25 cellular contexts compared by ENCODE assay signal in genomic region chr20:50628853-50629674, GRCh38.
DNase-seq lines count a peak whose midpoint lies in the region; ATAC-seq, FAIRE-seq and TF ChIP-seq lines count a peak whose summit lies in the region.
"Had no signal": no experiment of that assay in that cellular context is flagged by ENCODE, and none has a peak within 500 bp of the region (broad histone marks: within the 10 kb centered on the region; RNA-seq: fewer than 3 reads in every experiment).

No MANE protein-coding gene starts in this region.

- no TSS peak for BruUV-seq in HepG2 (replicated peaks; lab: Mats Ljungman, UMichigan)

- peak overlapping the region; percentile 40 for H3K4me2 ChIP-seq in HepG2 (ENCODE audit: low read depth, low read length)

- peaks cover 47% of the 10 kb centered on the region for H3K4me1 ChIP-seq in HepG2 (ENCODE audit: insufficient read depth, low read length)
- H3K4me1 ChIP-seq in right lobe of liver = peaks cover 0 to 8% (median 3%) of the 10 kb centered on the region in 4 donors
- H3K4me1 ChIP-seq in vagina = peaks cover 24% of the 10 kb centered on the region
- peaks cover 0 to 7% (median 0%) of the 10 kb centered on the region in 4 donors for H3K4me1 ChIP-seq in Peyer's patch

- H3K9me3 ChIP-seq in HepG2 (ENCODE audit: low read length) = no peaks in the 10 kb centered on the region
- no peaks in the 10 kb centered on the region for H3K9me3 ChIP-seq in right lobe of liver
- H3K9me3 ChIP-seq in vagina = no peaks in the 10 kb centered on the region
- no peaks in the 10 kb centered on the region for H3K9me3 ChIP-seq in Peyer's patch
- H3K9me3 ChIP-seq: ovary, SJCRH30 had no signal

- H3K27me3 ChIP-seq in HepG2 (ENCODE audit: control insufficient read depth in 1 of 2, insufficient read depth in 2 of 2, low read length in 2 of 2) (peaks cover 14 to 59% of the 10 kb centered on the region in 2 experiments), right lobe of liver (no peaks in the 10 kb centered on the region), vagina (no peaks in the 10 kb centered on the region), Peyer's patch (no peaks in the 10 kb centered on the region)
- H3K27me3 ChIP-seq: ovary had no signal

- H3K27ac ChIP-seq in HepG2 (ENCODE audit: extremely low read length, insufficient read depth, low read length) = no peak overlapping the region
- no peak overlapping the region for H3K27ac ChIP-seq in right lobe of liver
- H3K27ac ChIP-seq in vagina = peak overlapping the region; percentile 1
- H3K27ac ChIP-seq in Peyer's patch = no peak overlapping the region
- H3K27ac ChIP-seq: ovary, SJCRH30 had no signal

- 33% methylated on average over 14 of the region's 16 CpGs for WGBS in HepG2 (ENCODE audit: low lambda C conversion rate)
- WGBS in right lobe of liver (ENCODE audit: insufficient coverage, low coverage, low lambda C conversion rate, missing lambda C conversion rate) = no CpG with 5 or more reads among the region's 16 CpGs

- ATAC-seq in HepG2 (peak; percentile 10), right lobe of liver (no peak), HG03378 (IDR thresholded peaks at IDR 0.05; ENCODE audit: unreplicated experiment) (no peak)
- ATAC-seq: activated CD4-positive, CD25-positive, alpha-beta regulatory T cell treated with anti-CD3 and anti-CD28 coated beads, Interleukin-2, amount 50 U/mL, for 24 hours; activated CD8-positive, alpha-beta T cell treated with anti-CD3 and anti-CD28 coated beads for 36 hours; HCT116 had no signal

- H4K20me1 ChIP-seq in HepG2 (ENCODE audit: insufficient read depth, low read length) = no peaks in the 10 kb centered on the region

- intact Hi-C loops in HepG2 (cut with micrococcal nuclease; ENCODE audit: unreplicated experiment) = no loop called here
- intact Hi-C loops in right lobe of liver (cut with DNase I) = no loop called here
- intact Hi-C loops in vagina (cut with DNase I) = loop anchor here (10.0 kb wide), 1 partner anchor 86 kb away; no protein-coding TSS in a partner anchor

- H3K79me2 ChIP-seq in HepG2 (ENCODE audit: insufficient read depth, low read length) = no peaks in the 10 kb centered on the region

- in situ Hi-C loops in HepG2 (cut with HindIII; ENCODE audit: extremely low pct_ligation_motif_present, low pct_unique_long_range_greater_than_20kb) = loop anchor here (25.0 kb wide), 1 partner anchor 108 kb away; the partner anchor contains the start of gene PARD6B

- TF ChIP-seq CTCF in HepG2 (CRISPR knock-in tag; IDR thresholded peaks at IDR 0.05) = no peak
- TF ChIP-seq CTCF in right lobe of liver (IDR thresholded peaks at IDR 0.05) = no peak
- no peak for TF ChIP-seq CTCF in vagina (IDR thresholded peaks at IDR 0.05)
- TF ChIP-seq CTCF in Peyer's patch (IDR thresholded peaks at IDR 0.05) = no peak

- DNase-seq in HepG2 (ENCODE audit: low spot score) (no peak), right lobe of liver (no peak), NCI-H69 (lab: John Stamatoyannopoulos, UW) (peak; percentile 8), islet precursor cell (peak; percentile 79), vagina (ENCODE audit: extremely low spot score in 2 of 2) (no peak), NCI-H128 (lab: John Stamatoyannopoulos, UW; ENCODE audit: unreplicated experiment) (no peak), Peyer's patch (no peak)
- DNase-seq: ACHN; activated CD8-positive, alpha-beta T cell treated with anti-CD3 and anti-CD28 coated beads for 36 hours; C1 segment of cervical spinal cord; central memory CD4-positive, alpha-beta T cell; dermis blood vessel endothelial cell; kidney glomerular epithelial cell; mammary epithelial cell; NCI-H774; ovary; stimulated activated CD4-positive, alpha-beta T cell treated with anti-CD3 and anti-CD28 coated beads, Interleukin-4, amount 100 ng/mL, for 24 hours; stimulated activated naive CD4-positive, alpha-beta T cell; T-helper 1 cell had no signal

- H3K4me3 ChIP-seq in HepG2 (replicated peaks in 1 of 3; ENCODE audit: insufficient read depth in 1 of 3, low read depth in 2 of 3, low read length in 3 of 3) (peak overlapping the region in 1 of 3 experiments; percentile 28; a peak in 1 of 6 replicates), right lobe of liver (no peak overlapping the region), vagina (no peak overlapping the region), Peyer's patch (no peak overlapping the region)
- H3K4me3 ChIP-seq: ovary, SJCRH30 had no signal

- TF ChIP-seq POLR2A in HepG2 (IDR thresholded peaks at IDR 0.05; ENCODE audit: insufficient read depth in 1 of 2, low read depth in 2 of 2, low read length in 2 of 2) = no peak
- TF ChIP-seq POLR2A in right lobe of liver (IDR thresholded peaks at IDR 0.05) = no peak
- TF ChIP-seq POLR2A in vagina (IDR thresholded peaks at IDR 0.05) = no peak
- no peak for TF ChIP-seq POLR2A in Peyer's patch (IDR thresholded peaks at IDR 0.05)

- CTCF ChIA-PET in HepG2 (lab: Yijun Ruan, JAX; ENCODE audit: low intra/inter-chr PET ratio, low total read pairs) = no interaction called here

- POLR2A ChIA-PET in HepG2 (lab: Yijun Ruan, JAX) = interaction anchor here (0.6 to 0.9 kb wide), 3 partner anchors 12 to 595 kb away, joined by 3 to 4 read pairs (median 3); no protein-coding TSS in a partner anchor

- H3K36me3 ChIP-seq in HepG2 (replicated peaks in 1 of 2; ENCODE audit: control insufficient read depth in 1 of 2, insufficient read depth in 2 of 2, low read length in 2 of 2) = no peaks in the 10 kb centered on the region
- H3K36me3 ChIP-seq in right lobe of liver = no peaks in the 10 kb centered on the region
- no peaks in the 10 kb centered on the region for H3K36me3 ChIP-seq in vagina
- H3K36me3 ChIP-seq in Peyer's patch = no peaks in the 10 kb centered on the region
- H3K36me3 ChIP-seq: ovary, SJCRH30 had no signal

- H2AFZ ChIP-seq in HepG2 (ENCODE audit: low read length) = no peak overlapping the region

- TF ChIP-seq EP300 in HepG2 (IDR thresholded peaks at IDR 0.05; ENCODE audit: low read depth in 2 of 2, low read length in 2 of 2) (no peak), HepG2 (CRISPR knock-in tag; IDR thresholded peaks at IDR 0.05; ENCODE audit: borderline replicate concordance) (no peak)

- no peak for TF ChIP-seq RAD21 in HepG2 (CRISPR knock-in tag; IDR thresholded peaks at IDR 0.05)

- H3K9ac ChIP-seq in HepG2 (ENCODE audit: insufficient read depth, low read depth, low read length) = no peak overlapping the region

- no peak for FAIRE-seq in HepG2 (lab: Jason Lieb, UNC)
- FAIRE-seq: astrocyte, endothelial cell of umbilical vein had no signal

TF ChIP-seq in HepG2, 621 proteins besides CTCF, POLR2A, EP300 and RAD21 (continues in another document):
- TF ChIP-seq ZNF333 (CRISPR knock-in tag; IDR thresholded peaks at IDR 0.05; ENCODE audit: borderline replicate concordance) = no peak
- TF ChIP-seq ZNF674 (CRISPR knock-in tag; IDR thresholded peaks at IDR 0.05; ENCODE audit: low read depth) = no peak
- TF ChIP-seq, protein P1, sequence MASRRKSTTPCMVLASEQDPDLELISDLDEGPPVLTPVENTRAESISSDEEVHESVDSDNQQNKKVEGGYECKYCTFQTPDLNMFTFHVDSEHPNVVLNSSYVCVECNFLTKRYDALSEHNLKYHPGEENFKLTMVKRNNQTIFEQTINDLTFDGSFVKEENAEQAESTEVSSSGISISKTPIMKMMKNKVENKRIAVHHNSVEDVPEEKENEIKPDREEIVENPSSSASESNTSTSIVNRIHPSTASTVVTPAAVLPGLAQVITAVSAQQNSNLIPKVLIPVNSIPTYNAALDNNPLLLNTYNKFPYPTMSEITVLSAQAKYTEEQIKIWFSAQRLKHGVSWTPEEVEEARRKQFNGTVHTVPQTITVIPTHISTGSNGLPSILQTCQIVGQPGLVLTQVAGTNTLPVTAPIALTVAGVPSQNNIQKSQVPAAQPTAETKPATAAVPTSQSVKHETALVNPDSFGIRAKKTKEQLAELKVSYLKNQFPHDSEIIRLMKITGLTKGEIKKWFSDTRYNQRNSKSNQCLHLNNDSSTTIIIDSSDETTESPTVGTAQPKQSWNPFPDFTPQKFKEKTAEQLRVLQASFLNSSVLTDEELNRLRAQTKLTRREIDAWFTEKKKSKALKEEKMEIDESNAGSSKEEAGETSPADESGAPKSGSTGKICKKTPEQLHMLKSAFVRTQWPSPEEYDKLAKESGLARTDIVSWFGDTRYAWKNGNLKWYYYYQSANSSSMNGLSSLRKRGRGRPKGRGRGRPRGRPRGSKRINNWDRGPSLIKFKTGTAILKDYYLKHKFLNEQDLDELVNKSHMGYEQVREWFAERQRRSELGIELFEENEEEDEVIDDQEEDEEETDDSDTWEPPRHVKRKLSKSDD (CRISPR knock-in tag; IDR thresholded peaks at IDR 0.05; ENCODE audit: low read depth) = no peak
- TF ChIP-seq ZNF589 (CRISPR knock-in tag; conservative IDR thresholded peaks at IDR 0.05) = no peak
- TF ChIP-seq, protein P2, sequence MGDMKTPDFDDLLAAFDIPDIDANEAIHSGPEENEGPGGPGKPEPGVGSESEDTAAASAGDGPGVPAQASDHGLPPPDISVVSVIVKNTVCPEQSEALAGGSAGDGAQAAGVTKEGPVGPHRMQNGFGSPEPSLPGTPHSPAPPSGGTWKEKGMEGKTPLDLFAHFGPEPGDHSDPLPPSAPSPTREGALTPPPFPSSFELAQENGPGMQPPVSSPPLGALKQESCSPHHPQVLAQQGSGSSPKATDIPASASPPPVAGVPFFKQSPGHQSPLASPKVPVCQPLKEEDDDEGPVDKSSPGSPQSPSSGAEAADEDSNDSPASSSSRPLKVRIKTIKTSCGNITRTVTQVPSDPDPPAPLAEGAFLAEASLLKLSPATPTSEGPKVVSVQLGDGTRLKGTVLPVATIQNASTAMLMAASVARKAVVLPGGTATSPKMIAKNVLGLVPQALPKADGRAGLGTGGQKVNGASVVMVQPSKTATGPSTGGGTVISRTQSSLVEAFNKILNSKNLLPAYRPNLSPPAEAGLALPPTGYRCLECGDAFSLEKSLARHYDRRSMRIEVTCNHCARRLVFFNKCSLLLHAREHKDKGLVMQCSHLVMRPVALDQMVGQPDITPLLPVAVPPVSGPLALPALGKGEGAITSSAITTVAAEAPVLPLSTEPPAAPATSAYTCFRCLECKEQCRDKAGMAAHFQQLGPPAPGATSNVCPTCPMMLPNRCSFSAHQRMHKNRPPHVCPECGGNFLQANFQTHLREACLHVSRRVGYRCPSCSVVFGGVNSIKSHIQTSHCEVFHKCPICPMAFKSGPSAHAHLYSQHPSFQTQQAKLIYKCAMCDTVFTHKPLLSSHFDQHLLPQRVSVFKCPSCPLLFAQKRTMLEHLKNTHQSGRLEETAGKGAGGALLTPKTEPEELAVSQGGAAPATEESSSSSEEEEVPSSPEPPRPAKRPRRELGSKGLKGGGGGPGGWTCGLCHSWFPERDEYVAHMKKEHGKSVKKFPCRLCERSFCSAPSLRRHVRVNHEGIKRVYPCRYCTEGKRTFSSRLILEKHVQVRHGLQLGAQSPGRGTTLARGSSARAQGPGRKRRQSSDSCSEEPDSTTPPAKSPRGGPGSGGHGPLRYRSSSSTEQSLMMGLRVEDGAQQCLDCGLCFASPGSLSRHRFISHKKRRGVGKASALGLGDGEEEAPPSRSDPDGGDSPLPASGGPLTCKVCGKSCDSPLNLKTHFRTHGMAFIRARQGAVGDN (CRISPR knock-in tag; IDR thresholded peaks at IDR 0.05) = peak; percentile 20; the same call in 1 of the 2 replicates

Comparison
In these comparisons a context has a peak if more than half of its experiments do, and no peak if none do; other contexts are left out.
1. DNase-seq: peak in NCI-H69 (single experiment) and islet precursor cell (single experiment); none in HepG2 (single experiment), right lobe of liver (0 of 3), vagina (0 of 2), NCI-H128 (single experiment) and Peyer's patch (0 of 3).